ENCODE assay signal across 26 cellular contexts in genomic region chr3:142694225-142694624, GRCh38.
"Had no signal": no experiment of that assay in that cellular context is flagged by ENCODE, and none has a peak within 500 bp of the region (broad histone marks: within the 10 kb centered on the region; RNA-seq: fewer than 3 reads in every experiment).

No MANE protein-coding gene starts in this region.

- H3K27ac ChIP-seq: colonic mucosa, gastroesophageal sphincter, heart left ventricle, hepatocyte, lower lobe of right lung, neural progenitor cell, prostate gland, sigmoid colon, spleen, thoracic aorta, tibial nerve, upper lobe of left lung had no signal

- H3K36me3 Mint-ChIP-seq: memory B cell; naive B cell; neural progenitor cell; stimulated activated memory B cell treated with anti-CD40 and anti-IgM and Interleukin-4, amounts not matched to agents 10 μg/mL and 1 μg/mL and 100 μg/mL, for 72 hours had no signal

- FAIRE-seq: endothelial cell of umbilical vein, urothelium cell line had no signal

- H3K27me3 ChIP-seq: colonic mucosa, gastroesophageal sphincter, heart left ventricle, hepatocyte, neural progenitor cell, sigmoid colon, spleen, tibial nerve, upper lobe of left lung had no signal

- H3K27me3 Mint-ChIP-seq: dendritic cell treated with granulocyte-macrophage colony-stimulating factor and Interleukin-4, amounts not matched to agents 40 ng/mL and 50 ng/mL, for 4 days; naive B cell had no signal

- H3K36me3 ChIP-seq: colonic mucosa, gastroesophageal sphincter, heart left ventricle, lower lobe of right lung, neural progenitor cell, prostate gland, sigmoid colon, spleen, thoracic aorta, tibial nerve, upper lobe of left lung had no signal

- H3K4me3 Mint-ChIP-seq: dendritic cell treated with granulocyte-macrophage colony-stimulating factor and Interleukin-4, amounts not matched to agents 40 ng/mL and 50 ng/mL, for 4 days; memory B cell; naive B cell; nephron; neural progenitor cell; stimulated activated memory B cell treated with anti-CD40 and anti-IgM and Interleukin-4, amounts not matched to agents 10 μg/mL and 1 μg/mL and 100 μg/mL, for 72 hours had no signal

- H3K9me3 Mint-ChIP-seq: dendritic cell treated with granulocyte-macrophage colony-stimulating factor and Interleukin-4, amounts not matched to agents 40 ng/mL and 50 ng/mL, for 4 days; memory B cell; naive B cell; nephron; neural progenitor cell; stimulated activated memory B cell treated with anti-CD40 and anti-IgM and Interleukin-4, amounts not matched to agents 10 μg/mL and 1 μg/mL and 100 μg/mL, for 72 hours had no signal

- H3K9ac ChIP-seq: neural progenitor cell had no signal

- H3K4me2 ChIP-seq: hepatocyte, neural progenitor cell had no signal

- ATAC-seq: gastroesophageal sphincter; heart left ventricle; left ventricle myocardium superior; lower lobe of right lung; right cardiac atrium; stimulated activated memory B cell treated with anti-CD40 and anti-IgM and Interleukin-4, amounts not matched to agents 10 μg/mL and 1 μg/mL and 100 μg/mL, for 72 hours had no signal

- DNase-seq: central memory CD4-positive, alpha-beta T cell; colonic mucosa; effector CD8-positive, alpha-beta T cell; foreskin fibroblast; heart left ventricle; left ventricle myocardium superior; lower lobe of right lung; naive B cell; right cardiac atrium; sigmoid colon; spleen; stimulated activated CD4-positive, alpha-beta T cell treated with anti-CD3 and anti-CD28 coated beads, Interleukin-4, amount 100 ng/mL, for 4 hours; stimulated activated naive CD8-positive, alpha-beta T cell treated with anti-CD3 and anti-CD28 coated beads, Interleukin-15, Interleukin-2, amounts not matched to agents 100 U/mL and 50 U/mL, for 24 hours; upper lobe of left lung had no signal

- H3K4me3 ChIP-seq: colonic mucosa, gastroesophageal sphincter, heart left ventricle, hepatocyte, lower lobe of right lung, neural progenitor cell, prostate gland, sigmoid colon, spleen, thoracic aorta, tibial nerve, upper lobe of left lung had no signal

- H3K79me2 ChIP-seq: hepatocyte had no signal

- H3K27ac Mint-ChIP-seq: dendritic cell treated with granulocyte-macrophage colony-stimulating factor and Interleukin-4, amounts not matched to agents 40 ng/mL and 50 ng/mL, for 4 days; memory B cell; nephron; neural progenitor cell; stimulated activated memory B cell treated with anti-CD40 and anti-IgM and Interleukin-4, amounts not matched to agents 10 μg/mL and 1 μg/mL and 100 μg/mL, for 72 hours had no signal

- H3K9me3 ChIP-seq: colonic mucosa, gastroesophageal sphincter, heart left ventricle, lower lobe of right lung, prostate gland, sigmoid colon, spleen, thoracic aorta, tibial nerve, upper lobe of left lung had no signal

- H3K4me1 ChIP-seq: colonic mucosa, heart left ventricle, lower lobe of right lung, neural progenitor cell, prostate gland, spleen, tibial nerve, upper lobe of left lung had no signal

- H2AFZ ChIP-seq: hepatocyte, neural progenitor cell had no signal

- H3K4me1 Mint-ChIP-seq: memory B cell; naive B cell; nephron; neural progenitor cell; stimulated activated memory B cell treated with anti-CD40 and anti-IgM and Interleukin-4, amounts not matched to agents 10 μg/mL and 1 μg/mL and 100 μg/mL, for 72 hours had no signal
